In genomic region chr19:3661284-3662238, GRCh38 we compare ENCODE assay signal across 1 cellular context.
TF ChIP-seq lines count a peak whose summit lies in the region.

No MANE protein-coding gene starts in this region.

TF ChIP-seq in K562, 482 proteins besides CTCF, POLR2A, EP300 and RAD21:
- TF ChIP-seq RCOR1 (IDR thresholded peaks at IDR 0.05; ENCODE audit: borderline replicate concordance in 1 of 2, low read depth in 2 of 2, low read length in 2 of 2), result 0 out of 4 replicates have a peak, but pooled peaks of 1 of the 2 experiments have one; percentile 9
- TF ChIP-seq PHF8 (IDR thresholded peaks at IDR 0.05; ENCODE audit: borderline replicate concordance, low read length), result no peak
- TF ChIP-seq BCOR (IDR thresholded peaks at IDR 0.05), result 0 out of 2 replicates have a peak, but pooled peaks have one; percentile 44
- no peak for TF ChIP-seq FOXM1 (IDR thresholded peaks at IDR 0.05; ENCODE audit: low read depth)
- TF ChIP-seq FOXM1 (CRISPR knock-in tag; IDR thresholded peaks at IDR 0.05; ENCODE audit: low read depth), result no peak
- no peak for TF ChIP-seq ZNF644 (tag; IDR thresholded peaks at IDR 0.05; ENCODE audit: low read depth)
- TF ChIP-seq ZNF609 (CRISPR knock-in tag; IDR thresholded peaks at IDR 0.05; ENCODE audit: borderline replicate concordance), result no peak
- TF ChIP-seq SRSF3 (IDR thresholded peaks at IDR 0.05; ENCODE audit: insufficient read depth, low read length), result no peak
- peak; percentile 58; the same call in 1 of the 2 replicates for TF ChIP-seq ZBTB33 (CRISPR knock-in tag; IDR thresholded peaks at IDR 0.05)
- no peak for TF ChIP-seq TEAD2 (tag; IDR thresholded peaks at IDR 0.05)
- TF ChIP-seq SMARCA5 (IDR thresholded peaks at IDR 0.05), result peak; percentile 78
- no peak for TF ChIP-seq TAF7 (tag; IDR thresholded peaks at IDR 0.05)
- TF ChIP-seq DIDO1 (tag; IDR thresholded peaks at IDR 0.05; ENCODE audit: low read depth), result no peak
- TF ChIP-seq TEAD4 (IDR thresholded peaks at IDR 0.05; ENCODE audit: low read length), result 0 out of 2 replicates have a peak, but pooled peaks have one; percentile 12
- no peak for TF ChIP-seq TEAD4 (CRISPR knock-in tag; IDR thresholded peaks at IDR 0.05; ENCODE audit: borderline replicate concordance)
- TF ChIP-seq HLTF (IDR thresholded peaks at IDR 0.05), result peak; percentile 83; the same call in 1 of the 2 replicates
- TF ChIP-seq HMGXB4 (CRISPR knock-in tag; IDR thresholded peaks at IDR 0.05), result no peak
- TF ChIP-seq GATAD2B (IDR thresholded peaks at IDR 0.05; ENCODE audit: borderline replicate concordance), result no peak
- no peak for TF ChIP-seq FOXK2 (conservative IDR thresholded peaks at IDR 0.05 in 1 of 2, IDR thresholded peaks at IDR 0.05 in 1 of 2; ENCODE audit: low read depth in 2 of 2)
- TF ChIP-seq RUNX1 (IDR thresholded peaks at IDR 0.05; ENCODE audit: low read depth), result no peak
- TF ChIP-seq ZNF280B (CRISPR knock-in tag; IDR thresholded peaks at IDR 0.05), result no peak
- TF ChIP-seq POLR2G (IDR thresholded peaks at IDR 0.05; ENCODE audit: low read depth, low read length), result 0 out of 2 replicates have a peak, but pooled peaks have one; percentile 35
- 0 out of 4 replicates have a peak, but pooled peaks of 1 of the 2 experiments have one; percentile 26 for TF ChIP-seq KDM1A (IDR thresholded peaks at IDR 0.05)
- TF ChIP-seq E2F6 (IDR thresholded peaks at IDR 0.05; ENCODE audit: borderline replicate concordance in 1 of 2, extremely low read depth in 1 of 2, insufficient read depth in 1 of 2, insufficient read length in 1 of 2, low read depth in 1 of 2, low read length in 1 of 2, poor library complexity in 1 of 2, severe bottlenecking in 1 of 2), result peak in 1 of 2 experiments; percentile 20
- TF ChIP-seq PPARD (CRISPR knock-in tag; IDR thresholded peaks at IDR 0.05), result no peak
- TF ChIP-seq MLLT1 (IDR thresholded peaks at IDR 0.05), result no peak
- TF ChIP-seq PTBP1 (IDR thresholded peaks at IDR 0.05; ENCODE audit: low read depth, low read length), result 0 out of 2 replicates have a peak, but pooled peaks have one; percentile 62
- TF ChIP-seq PHF21A (IDR thresholded peaks at IDR 0.05; ENCODE audit: borderline replicate concordance, low read depth), result no peak
- TF ChIP-seq MCM3 (IDR thresholded peaks at IDR 0.05), result no peak
- no peak for TF ChIP-seq TARDBP (IDR thresholded peaks at IDR 0.05)
- TF ChIP-seq RFX7 (CRISPR knock-in tag; IDR thresholded peaks at IDR 0.05), result no peak
- 0 out of 4 replicates have a peak, but pooled peaks of 1 of the 2 experiments have one; percentile 42 for TF ChIP-seq TEAD1 (CRISPR knock-in tag; IDR thresholded peaks at IDR 0.05)
- TF ChIP-seq PKNOX1 (IDR thresholded peaks at IDR 0.05), result no peak
- no peak for TF ChIP-seq HSF4 (CRISPR knock-in tag; IDR thresholded peaks at IDR 0.05; ENCODE audit: borderline replicate concordance)
- TF ChIP-seq ADNP (tag; IDR thresholded peaks at IDR 0.05), result 0 out of 2 replicates have a peak, but pooled peaks have one; percentile 20
- peak; percentile 42 for TF ChIP-seq USF1 (CRISPR knock-in tag; IDR thresholded peaks at IDR 0.05)
- TF ChIP-seq ZBTB11 (CRISPR knock-in tag; IDR thresholded peaks at IDR 0.05), result no peak
- TF ChIP-seq NFYB (IDR thresholded peaks at IDR 0.05; ENCODE audit: extremely low read depth, insufficient read length), result no peak
- no peak for TF ChIP-seq XRCC3 (IDR thresholded peaks at IDR 0.05)
